In the genomic region with DNA sequence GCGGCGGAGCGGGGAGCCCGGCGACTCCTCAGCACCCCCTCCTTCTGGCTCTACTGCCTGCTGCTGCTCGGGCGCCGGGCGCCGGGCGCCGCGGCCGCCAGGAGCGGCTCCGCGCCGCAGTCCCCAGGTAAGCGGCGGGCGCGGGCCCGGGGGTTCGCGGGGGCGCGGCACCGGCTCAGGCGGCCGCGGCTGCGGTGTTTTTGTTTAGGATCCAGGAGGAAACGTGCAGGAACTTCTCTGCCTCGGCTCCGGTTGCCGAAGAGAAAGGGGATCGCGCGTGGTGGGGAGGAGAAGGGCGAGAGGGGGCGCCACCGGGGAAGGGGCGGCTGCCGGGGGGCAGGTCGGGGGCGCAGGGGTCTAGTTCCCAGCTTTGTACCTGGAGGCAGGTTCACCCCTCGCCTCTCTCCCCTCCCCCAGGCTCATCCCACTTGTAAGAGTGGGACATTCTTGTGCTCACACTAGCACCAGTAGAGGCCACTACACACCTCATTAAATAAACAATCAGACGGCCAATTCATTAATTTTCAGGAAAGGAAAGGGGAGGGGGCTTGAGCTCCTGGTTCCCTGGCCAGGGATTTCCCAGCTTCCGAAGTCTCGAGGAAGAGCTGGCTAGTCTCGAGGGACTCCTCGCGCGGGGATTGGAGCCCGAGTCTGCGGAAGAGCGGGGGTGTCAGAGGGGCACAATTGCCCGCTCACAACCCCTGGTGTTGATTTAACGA, we compare ENCODE assay signal across 8 cellular contexts. TPM values are rescaled to one million over a fixed set of nuclear protein-coding genes. Genes with fewer than 3 reads are reported as not detected.
A peak's percentile ranks its signal among the peaks of the same experiment; 100 is the strongest.
DNase-seq lines count a peak whose midpoint lies in the region; ATAC-seq and TF ChIP-seq lines count a peak whose summit lies in the region.

No MANE protein-coding gene starts in this region.

- H3K27ac Mint-ChIP-seq in activated T-helper 17 cell treated with anti-CD3 and anti-CD28 coated beads, Interleukin-2, amount 50 U/mL, for 72 hours: peak overlapping the region; percentile 56
- H3K27ac Mint-ChIP-seq in natural killer cell treated with Interleukin-12 subunit alpha and Interleukin-12 subunit beta and Interleukin-15 and Interleukin-18, amount 100 ng/mL, for 72 hours: peak overlapping the region in 1 of 2 donors; percentile 23

- ATAC-seq in HG03442 (IDR thresholded peaks at IDR 0.05; ENCODE audit: unreplicated experiment) (peak; percentile 30), foreskin keratinocyte (peak; percentile 21)
- peak; percentile 47 for ATAC-seq in activated T-helper 17 cell treated with anti-CD3 and anti-CD28 coated beads, Interleukin-2, amount 50 U/mL, for 72 hours (replicated peaks)
- no peak for ATAC-seq in natural killer cell treated with Interleukin-12 subunit alpha and Interleukin-12 subunit beta and Interleukin-15 and Interleukin-18, amount 100 ng/mL, for 72 hours

- H3K4me3 ChIP-seq in NT2/D1 (ENCODE audit: insufficient read length, low read depth) (peak overlapping the region; percentile 79), tibial artery (peak overlapping the region; percentile 76 to 96)

- H3K36me3 ChIP-seq in NT2/D1 (ENCODE audit: insufficient read depth, insufficient read length, low read length) (no peaks in the 10 kb centered on the region), tibial artery (no peaks in the 10 kb centered on the region)

- DNase-seq in NCI-H2081 (lab: John Stamatoyannopoulos, UW) (peak; percentile 39 to 49), NCI-H2081 treated with DMSO at 0.1 percent for 48 hours (lab: John Stamatoyannopoulos, UW) (no peak), NT2/D1 (ENCODE audit: low read depth, low spot score) (peak; percentile 32), foreskin keratinocyte (peak in 1 of 2 donors; percentile 25), tibial artery (peak; percentile 28 to 66)
- no peak for DNase-seq in natural killer cell treated with Interleukin-12 subunit alpha and Interleukin-12 subunit beta and Interleukin-15 and Interleukin-18, amount 100 ng/mL, for 72 hours (ENCODE audit: low spot score)

- no peaks in the 10 kb centered on the region for H3K9me3 ChIP-seq in NT2/D1 (ENCODE audit: insufficient read depth, low read length)
- H3K9me3 ChIP-seq in tibial artery: no peaks in the 10 kb centered on the region

- H3K4me1 Mint-ChIP-seq in activated T-helper 17 cell treated with anti-CD3 and anti-CD28 coated beads, Interleukin-2, amount 50 U/mL, for 72 hours: peaks cover 6% of the 10 kb centered on the region
- H3K4me1 Mint-ChIP-seq in natural killer cell treated with Interleukin-12 subunit alpha and Interleukin-12 subunit beta and Interleukin-15 and Interleukin-18, amount 100 ng/mL, for 72 hours (ENCODE audit: low read depth in 2 of 2): peaks cover 6 to 7% of the 10 kb centered on the region in 2 donors

- intact Hi-C loops in tibial artery (cut with DNase I; ENCODE audit: low total_unique reads): no loop called here

- H3K27ac ChIP-seq in foreskin keratinocyte: no peak overlapping the region
- H3K27ac ChIP-seq in tibial artery: peak overlapping the region; percentile 78 to 96

- H3K9ac ChIP-seq in NT2/D1 (ENCODE audit: insufficient read length, low read depth): peak overlapping the region; percentile 82

- H3K27me3 ChIP-seq in NT2/D1 (ENCODE audit: insufficient read depth, insufficient read length): peaks cover 7% of the 10 kb centered on the region
- peaks cover 43% of the 10 kb centered on the region for H3K27me3 ChIP-seq in foreskin keratinocyte
- H3K27me3 ChIP-seq in tibial artery: no peaks in the 10 kb centered on the region

- H3K4me1 ChIP-seq in NT2/D1 (ENCODE audit: insufficient read depth, insufficient read length) (no peaks in the 10 kb centered on the region), foreskin keratinocyte (no peaks in the 10 kb centered on the region), tibial artery (peaks cover 0 to 12% (median 0%) of the 10 kb centered on the region in 4 donors)

- H3K9me3 Mint-ChIP-seq in activated T-helper 17 cell treated with anti-CD3 and anti-CD28 coated beads, Interleukin-2, amount 50 U/mL, for 72 hours: no peaks in the 10 kb centered on the region
- H3K9me3 Mint-ChIP-seq in natural killer cell treated with Interleukin-12 subunit alpha and Interleukin-12 subunit beta and Interleukin-15 and Interleukin-18, amount 100 ng/mL, for 72 hours: no peaks in the 10 kb centered on the region

- H3K4me3 Mint-ChIP-seq in activated T-helper 17 cell treated with anti-CD3 and anti-CD28 coated beads, Interleukin-2, amount 50 U/mL, for 72 hours: peak overlapping the region; percentile 75
- H3K4me3 Mint-ChIP-seq in natural killer cell treated with Interleukin-12 subunit alpha and Interleukin-12 subunit beta and Interleukin-15 and Interleukin-18, amount 100 ng/mL, for 72 hours: peak overlapping the region; percentile 82

- TF ChIP-seq CTCF in foreskin keratinocyte (conservative IDR thresholded peaks at IDR 0.05) (peak; percentile 44), tibial artery (IDR thresholded peaks at IDR 0.05) (peak in 1 of 2 experiments; percentile 24)

- H3K36me3 Mint-ChIP-seq in activated T-helper 17 cell treated with anti-CD3 and anti-CD28 coated beads, Interleukin-2, amount 50 U/mL, for 72 hours (ENCODE audit: low read depth): no peaks in the 10 kb centered on the region
- no peaks in the 10 kb centered on the region for H3K36me3 Mint-ChIP-seq in natural killer cell treated with Interleukin-12 subunit alpha and Interleukin-12 subunit beta and Interleukin-15 and Interleukin-18, amount 100 ng/mL, for 72 hours

- no peaks in the 10 kb centered on the region for H3K27me3 Mint-ChIP-seq in activated T-helper 17 cell treated with anti-CD3 and anti-CD28 coated beads, Interleukin-2, amount 50 U/mL, for 72 hours
- H3K27me3 Mint-ChIP-seq in natural killer cell treated with Interleukin-12 subunit alpha and Interleukin-12 subunit beta and Interleukin-15 and Interleukin-18, amount 100 ng/mL, for 72 hours: peaks cover 11 to 16% of the 10 kb centered on the region in 2 donors

RNA-seq across cellular contexts. Expression of a gene that starts 0.6 kb away (rescaled TPM):
- 1 to 10 TPM; 8.8 to 8.9 TPM for total RNA-seq in activated T-helper 17 cell treated with anti-CD3 and anti-CD28 coated beads, Interleukin-2, amount 50 U/mL, for 72 hours
- total RNA-seq in foreskin keratinocyte: 11.4 and 13.5 TPM in 2 replicates
- 3.7 and 4.8 TPM in 2 replicates for polyA plus RNA-seq in foreskin keratinocyte
- 1 to 10 TPM; 3.6 to 8.0 TPM for total RNA-seq in natural killer cell treated with Interleukin-12 subunit alpha and Interleukin-12 subunit beta and Interleukin-15 and Interleukin-18, amount 100 ng/mL, for 72 hours

Comparison
In these comparisons a context has a peak if more than half of its experiments do, and no peak if none do; other contexts are left out.
1. DNase-seq: peak in NCI-H2081 (2 of 2), NT2/D1 (single experiment) and tibial artery (2 of 2); none in NCI-H2081 treated with DMSO at 0.1 percent for 48 hours (single experiment) and natural killer cell treated with Interleukin-12 subunit alpha and Interleukin-12 subunit beta and Interleukin-15 and Interleukin-18, amount 100 ng/mL, for 72 hours (single experiment).
2. ATAC-seq: peak in HG03442 (single experiment), activated T-helper 17 cell treated with anti-CD3 and anti-CD28 coated beads, Interleukin-2, amount 50 U/mL, for 72 hours (single experiment) and foreskin keratinocyte (single experiment); none in natural killer cell treated with Interleukin-12 subunit alpha and Interleukin-12 subunit beta and Interleukin-15 and Interleukin-18, amount 100 ng/mL, for 72 hours (0 of 2).